In genomic region chr19:2032296-2032941, GRCh38 we compare ENCODE assay signal across 8 cellular contexts. TPM values are rescaled to one million over a fixed set of nuclear protein-coding genes. Genes with fewer than 3 reads are reported as not detected.
A peak's percentile ranks its signal among the peaks of the same experiment; 100 is the strongest.
DNase-seq lines count a peak whose midpoint lies in the region; ATAC-seq and TF ChIP-seq lines count a peak whose summit lies in the region.

No MANE protein-coding gene starts in this region.

- peak; percentile 46 to 88 for TF ChIP-seq POLR2A in gastrocnemius medialis (IDR thresholded peaks at IDR 0.05)

- no peaks in the 10 kb centered on the region for H3K9me3 ChIP-seq in CD4-positive, alpha-beta memory T cell (ENCODE audit: control insufficient read depth in 1 of 2, low read length in 2 of 2)
- H3K9me3 ChIP-seq in HUES6 (ENCODE audit: control insufficient read depth, insufficient read depth, low read depth, low read length) (peaks cover 13% of the 10 kb centered on the region), gastrocnemius medialis (peaks cover 0 to 6% (median 6%) of the 10 kb centered on the region in 3 donors)

- H3K36me3 ChIP-seq in CD4-positive, alpha-beta memory T cell (ENCODE audit: insufficient read depth, low read length), result no peaks in the 10 kb centered on the region
- H3K36me3 ChIP-seq in HUES6 (ENCODE audit: control insufficient read depth, insufficient read depth, low read length), result no peaks in the 10 kb centered on the region
- no peaks in the 10 kb centered on the region for H3K36me3 ChIP-seq in gastrocnemius medialis

- TF ChIP-seq CTCF in gastrocnemius medialis (IDR thresholded peaks at IDR 0.05 in 4 of 5, conservative IDR thresholded peaks at IDR 0.05 in 1 of 5), result no peak

- H3K4me1 Mint-ChIP-seq in CD4-positive, alpha-beta memory T cell, result peaks cover 16 to 36% (median 25%) of the 10 kb centered on the region in 4 donors

- H3K9ac ChIP-seq in HUES6 (ENCODE audit: low read length), result no peak overlapping the region

- ATAC-seq in gastrocnemius medialis (peak; percentile 79 to 84), HG02938 (IDR thresholded peaks at IDR 0.05; ENCODE audit: unreplicated experiment) (no peak)

- CTCF ChIA-PET in CD4-positive, alpha-beta memory T cell (lab: Charles Lee; ENCODE audit: partially characterized antibody), result interaction anchor here (3.7 kb wide), 1 partner anchor 13 kb away, joined by 15 read pairs; no protein-coding TSS in a partner anchor

- no peaks in the 10 kb centered on the region for H3K27me3 ChIP-seq in CD4-positive, alpha-beta memory T cell (ENCODE audit: insufficient read depth, low read length)
- H3K27me3 ChIP-seq in HUES6 (ENCODE audit: control insufficient read depth, insufficient read depth, low read length) (no peaks in the 10 kb centered on the region), gastrocnemius medialis (no peaks in the 10 kb centered on the region)

- H3K4me3 Mint-ChIP-seq in CD4-positive, alpha-beta memory T cell, result peak overlapping the region; percentile 50 to 84 (median 68)

- H3K27ac ChIP-seq in CD4-positive, alpha-beta memory T cell (ENCODE audit: low read depth, low read length), result peak overlapping the region; percentile 59
- H3K27ac ChIP-seq in HUES6 (ENCODE audit: low read depth, low read length) (peak overlapping the region; percentile 67; the same call in 1 of the 2 replicates), gastrocnemius medialis (peak overlapping the region; percentile 96 to 100 (median 100))

- intact Hi-C loops in CD4-positive, alpha-beta memory T cell (cut with micrococcal nuclease), result no loop called here
- intact Hi-C loops in gastrocnemius medialis (cut with DNase I; ENCODE audit: low total_unique reads), result loop anchor here (1.0 kb wide), 1 partner anchor 29 kb away; no protein-coding TSS in a partner anchor

- H3K27me3 Mint-ChIP-seq in CD4-positive, alpha-beta memory T cell, result no peaks in the 10 kb centered on the region

- H3K27ac Mint-ChIP-seq in CD4-positive, alpha-beta memory T cell, result peak overlapping the region; percentile 76 to 96 (median 92)

- no peaks in the 10 kb centered on the region for H3K9me3 Mint-ChIP-seq in CD4-positive, alpha-beta memory T cell

- no peaks in the 10 kb centered on the region for H3K36me3 Mint-ChIP-seq in CD4-positive, alpha-beta memory T cell

- POLR2A ChIA-PET in CD4-positive, alpha-beta memory T cell (lab: Charles Lee; ENCODE audit: partially characterized antibody), result interaction anchor here (0.7 to 4.1 kb wide), 9 partner anchors 9 to 156 kb away, joined by 3 to 38 read pairs (median 5); partner anchors contain the start of genes BTBD2, MKNK2 and MOB3A

- H3K4me1 ChIP-seq in CD4-positive, alpha-beta memory T cell (ENCODE audit: insufficient read depth, low read length), result peaks cover 35% of the 10 kb centered on the region
- peaks cover 6% of the 10 kb centered on the region; the same call in 1 of the 2 replicates for H3K4me1 ChIP-seq in HUES6 (ENCODE audit: control insufficient read depth, insufficient read depth, low read length)
- H3K4me1 ChIP-seq in gastrocnemius medialis, result peaks cover 15 to 26% of the 10 kb centered on the region in 2 donors

- in situ Hi-C loops in gastrocnemius medialis (cut with MboI; ENCODE audit: low sequenced_read_pairs in 4 of 4), result no loop called here

- no peak overlapping the region for H3K4me3 ChIP-seq in CD4-positive, alpha-beta memory T cell (ENCODE audit: low read length in 2 of 2)
- H3K4me3 ChIP-seq in HUES6 (ENCODE audit: low read depth, low read length), result no peak overlapping the region
- H3K4me3 ChIP-seq in gastrocnemius medialis, result peak overlapping the region; percentile 36 to 45 (median 38)

- DNase-seq in CD4-positive, alpha-beta memory T cell, result peak in 4 of 5 donors; percentile 35 to 65 (median 40)
- peak; percentile 95 for DNase-seq in RPMI7951 (ENCODE audit: low read depth)
- peak; percentile 61 for DNase-seq in brain pericyte (ENCODE audit: low read depth, low spot score)
- DNase-seq in iPS-NIHi11 (ENCODE audit: low spot score), result peak; percentile 53
- peak; percentile 96 to 99 for DNase-seq in gastrocnemius medialis
- DNase-seq in NAMALWA (ENCODE audit: low spot score), result no peak

RNA-seq across cellular contexts. Expression of gene BTBD2, which starts 16.9 kb away (rescaled TPM):
- 10 to 100 TPM; 52.2 to 59.4 TPM for total RNA-seq in CD4-positive, alpha-beta memory T cell
- polyA plus RNA-seq in CD4-positive, alpha-beta memory T cell, result 1 to 10 TPM; 2.8 to 6.6 TPM
- total RNA-seq in RPMI7951 (2014; rRNA removed; shearing (Covaris generic)), result 37.0 and 42.1 TPM in 2 replicates
- 10 to 100 TPM; 54.6 to 82.9 (median 63.6) TPM for total RNA-seq in gastrocnemius medialis

RNA-seq across cellular contexts. Expression of gene MKNK2, which starts 18.6 kb away (rescaled TPM):
- 100 to 1,000 TPM; 194 to 195 TPM for total RNA-seq in CD4-positive, alpha-beta memory T cell
- 10 to 100 TPM; 24.1 to 63.9 TPM for polyA plus RNA-seq in CD4-positive, alpha-beta memory T cell
- 52.0 and 54.4 TPM in 2 replicates for total RNA-seq in RPMI7951 (2014; rRNA removed; shearing (Covaris generic))
- total RNA-seq in gastrocnemius medialis, result 1,000 to 10,000 TPM; 1,858 to 2,149 (median 1,965) TPM

Comparison
In these comparisons a context has a peak if more than half of its experiments do, and no peak if none do; other contexts are left out.
1. H3K4me3 ChIP-seq: peak in gastrocnemius medialis (4 of 4); none in CD4-positive, alpha-beta memory T cell (0 of 2) and HUES6 (single experiment).
2. RNA of gene MKNK2, which starts 18.6 kb away (total RNA-seq): 1,858 to 2,149 TPM in gastrocnemius medialis; 194 to 195 TPM in CD4-positive, alpha-beta memory T cell and 52.0 to 54.4 TPM in RPMI7951; every median in the first group is over 4 times any median in the second.
3. Peak in every context shown above with its lines, with median percentiles within 50 percentile points of each other: H3K27ac ChIP-seq.